11 cellular contexts compared by ENCODE assay signal in the genomic region with DNA sequence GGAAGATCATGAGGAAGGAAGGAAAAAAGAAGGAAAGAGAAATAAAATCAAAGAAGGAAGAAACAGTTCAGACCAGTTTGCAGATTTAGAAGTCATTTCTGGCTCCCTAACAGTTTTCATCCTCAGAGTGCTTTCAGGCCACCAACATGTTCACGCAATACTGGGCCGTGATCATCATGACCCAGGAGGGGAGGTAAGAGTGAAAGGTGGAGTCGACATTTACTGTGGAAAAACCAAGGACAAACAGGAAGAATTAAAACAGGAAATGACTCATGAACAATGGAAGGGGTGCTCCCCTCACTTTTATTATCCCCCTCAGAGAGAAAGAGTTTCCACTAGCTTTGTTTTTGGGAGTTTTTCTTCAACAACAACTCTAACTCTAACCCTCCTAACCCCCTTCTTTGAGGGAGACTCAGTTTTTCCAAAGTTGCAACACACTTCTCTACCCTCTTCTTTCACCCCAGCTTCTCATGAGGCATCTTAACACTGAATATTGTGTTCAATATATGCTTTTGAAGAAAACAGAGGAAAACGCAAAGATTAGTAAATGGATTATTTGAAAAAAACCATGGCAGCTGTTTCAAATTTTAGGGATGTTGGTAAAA.
DNase-seq lines count a peak whose midpoint lies in the region; ATAC-seq, FAIRE-seq and TF ChIP-seq lines count a peak whose summit lies in the region.
"Had no signal": no experiment of that assay in that cellular context is flagged by ENCODE, and none has a peak within 500 bp of the region (broad histone marks: within the 10 kb centered on the region; RNA-seq: fewer than 3 reads in every experiment).

No MANE protein-coding gene starts in this region.

- no peak overlapping the region for H2BK15ac ChIP-seq in mesenchymal stem cell (ENCODE audit: low read depth, poor library complexity, severe bottlenecking)

- H3K4ac ChIP-seq in mesenchymal stem cell (ENCODE audit: low read depth in 1 of 2, low read length in 2 of 2): no peak overlapping the region

- WGBS in mesenchymal stem cell: 92% methylated on average over 3 of the region's 4 CpGs
- 72% methylated on average over 4 of the region's 4 CpGs for WGBS in hepatocyte (ENCODE audit: low lambda C conversion rate, missing lambda C conversion rate)

- no peaks in the 10 kb centered on the region for H4K20me1 ChIP-seq in BLaER1 treated with 17β-estradiol and CSF1 and Interleukin-3, amounts not matched to agents 10 nM and 100 nM
- H4K20me1 ChIP-seq in GM23338 (replicated peaks; ENCODE audit: insufficient read depth): no peaks in the 10 kb centered on the region
- H4K20me1 ChIP-seq in endothelial cell of umbilical vein (replicated peaks; ENCODE audit: control insufficient read depth, extremely low read depth, insufficient read depth, low read length): no peaks in the 10 kb centered on the region
- H4K20me1 ChIP-seq in hepatocyte (ENCODE audit: insufficient read depth, poor library complexity, severe bottlenecking): no peaks in the 10 kb centered on the region

- no peak for TF ChIP-seq POLR2A in endothelial cell of umbilical vein (IDR thresholded peaks at IDR 0.05; ENCODE audit: low read depth, low read length)

- H3K36me3 ChIP-seq in BLaER1 treated with 17β-estradiol and CSF1 and Interleukin-3, amounts not matched to agents 10 nM and 100 nM: peaks cover 0 to 18% (median 3%) of the 10 kb centered on the region in 11 experiments; a peak in 6 of 22 replicates
- H3K36me3 ChIP-seq in GM23338 (ENCODE audit: insufficient read depth) (no peaks in the 10 kb centered on the region), endothelial cell of umbilical vein (ENCODE audit: control insufficient read depth in 2 of 2, extremely low read depth in 1 of 2, insufficient read depth in 2 of 2, low read length in 2 of 2) (no peaks in the 10 kb centered on the region), mesenchymal stem cell (ENCODE audit: control insufficient read depth in 1 of 2, insufficient read depth in 2 of 2, low read depth in 1 of 2, low read length in 2 of 2) (no peaks in the 10 kb centered on the region), hepatocyte (replicated peaks; ENCODE audit: insufficient read depth, low read depth) (no peaks in the 10 kb centered on the region)

- no peaks in the 10 kb centered on the region for H3F3A ChIP-seq in GM23338 (replicated peaks; ENCODE audit: low read depth)

- peaks cover 6% of the 10 kb centered on the region for H3K4me1 Mint-ChIP-seq in GM23338

- H3K9me1 ChIP-seq in endothelial cell of umbilical vein (replicated peaks; ENCODE audit: control insufficient read depth, extremely low read depth, insufficient read depth, low read length): no peaks in the 10 kb centered on the region

- ATAC-seq in GM23338 (no peak), GM21576 (IDR thresholded peaks at IDR 0.05; ENCODE audit: unreplicated experiment) (no peak)

- intact Hi-C loops in endothelial cell of umbilical vein (cut with micrococcal nuclease): no loop called here

- DNase-seq in GM23338 (ENCODE audit: low spot score) (no peak), endothelial cell of umbilical vein (ENCODE audit: low read depth, low spot score) (peak; percentile 10), mesenchymal stem cell (no peak), GM19238 (ENCODE audit: insufficient read length, low spot score) (no peak), hepatocyte (ENCODE audit: low spot score) (no peak)
- DNase-seq in activated CD4-positive, alpha-beta T cell treated with anti-CD3 and anti-CD28 coated beads, Interleukin-2, amount 50 U/mL, for 1 hour: peak; percentile 23
- DNase-seq: dermis blood vessel endothelial cell, foreskin melanocyte, NCI-H2107 had no signal

- H3K23ac ChIP-seq in mesenchymal stem cell (ENCODE audit: low read length in 2 of 2): no peak overlapping the region

- H3K27me3 Mint-ChIP-seq in GM23338 (ENCODE audit: insufficient read depth, low read depth, poor library complexity): peaks cover under 1% of the 10 kb centered on the region

- H3K9me2 ChIP-seq in GM23338 (ENCODE audit: insufficient read depth) (peaks cover 6% of the 10 kb centered on the region; the same call in 1 of the 2 replicates), hepatocyte (replicated peaks; ENCODE audit: insufficient read depth) (no peaks in the 10 kb centered on the region)

- no peak overlapping the region for H4K8ac ChIP-seq in mesenchymal stem cell (ENCODE audit: low read length)

- no peak overlapping the region for H2BK120ac ChIP-seq in mesenchymal stem cell (ENCODE audit: low read depth, low read length)

- no peak overlapping the region for H2BK12ac ChIP-seq in mesenchymal stem cell (ENCODE audit: low read length in 2 of 2)

- H2AK5ac ChIP-seq in mesenchymal stem cell (ENCODE audit: low read length, severe bottlenecking): no peak overlapping the region

- peak overlapping the region; percentile 53 to 71 (median 65); a peak in 19 of 22 replicates for H3K27ac ChIP-seq in BLaER1 treated with 17β-estradiol and CSF1 and Interleukin-3, amounts not matched to agents 10 nM and 100 nM
- H3K27ac ChIP-seq in GM23338 (ENCODE audit: low read depth): no peak overlapping the region
- no peak overlapping the region for H3K27ac ChIP-seq in endothelial cell of umbilical vein (ENCODE audit: insufficient read depth, low read depth, low read length)
- no peak overlapping the region for H3K27ac ChIP-seq in mesenchymal stem cell (ENCODE audit: low read length, poor library complexity, severe bottlenecking)
- no peak overlapping the region for H3K27ac ChIP-seq in hepatocyte

- TF ChIP-seq CTCF in GM23338 (conservative IDR thresholded peaks at IDR 0.05; ENCODE audit: low read depth in 2 of 2) (no peak), endothelial cell of umbilical vein (IDR thresholded peaks at IDR 0.05; ENCODE audit: extremely low read depth in 1 of 2, insufficient read depth in 1 of 2, low read depth in 1 of 2, low read length in 2 of 2) (no peak), hepatocyte (IDR thresholded peaks at IDR 0.05; ENCODE audit: poor library complexity) (no peak)

- H4K91ac ChIP-seq in mesenchymal stem cell (ENCODE audit: low read length): no peak overlapping the region

- dilution Hi-C loops in endothelial cell of umbilical vein (cut with MboI; ENCODE audit: extremely low pct_ligation_motif_present, low sequenced_read_pairs): no loop called here

- H3K27me3 ChIP-seq in BLaER1 treated with 17β-estradiol and CSF1 and Interleukin-3, amounts not matched to agents 10 nM and 100 nM: no peaks in the 10 kb centered on the region
- H3K27me3 ChIP-seq in GM23338 (ENCODE audit: insufficient read depth): no peaks in the 10 kb centered on the region
- H3K27me3 ChIP-seq in endothelial cell of umbilical vein (ENCODE audit: control insufficient read depth in 2 of 2, insufficient read depth in 2 of 2, low read length in 2 of 2): peaks cover 0 to 7% of the 10 kb centered on the region in 2 experiments
- no peaks in the 10 kb centered on the region for H3K27me3 ChIP-seq in mesenchymal stem cell (ENCODE audit: control insufficient read depth in 1 of 2, insufficient read depth in 1 of 2, low read length in 2 of 2)
- H3K27me3 ChIP-seq in hepatocyte: no peaks in the 10 kb centered on the region

- no peak overlapping the region for H3K14ac ChIP-seq in mesenchymal stem cell (ENCODE audit: low read length in 2 of 2)

- H3K79me1 ChIP-seq in mesenchymal stem cell (replicated peaks; ENCODE audit: low read length, poor library complexity, severe bottlenecking): no peaks in the 10 kb centered on the region

- no peaks in the 10 kb centered on the region for H3K36me3 Mint-ChIP-seq in GM23338 (ENCODE audit: low read depth)

- peaks cover 28 to 53% (median 44%) of the 10 kb centered on the region in 10 experiments for H3K4me1 ChIP-seq in BLaER1 treated with 17β-estradiol and CSF1 and Interleukin-3, amounts not matched to agents 10 nM and 100 nM
- H3K4me1 ChIP-seq in GM23338 (ENCODE audit: insufficient read depth) (peaks cover 11% of the 10 kb centered on the region; the same call in 1 of the 2 replicates), endothelial cell of umbilical vein (ENCODE audit: control insufficient read depth, extremely low read depth, insufficient read depth, low read length) (no peaks in the 10 kb centered on the region), mesenchymal stem cell (ENCODE audit: control insufficient read depth, insufficient read depth, low read depth, low read length) (peaks cover 3% of the 10 kb centered on the region), hepatocyte (ENCODE audit: insufficient read depth) (no peaks in the 10 kb centered on the region)

- peak overlapping the region; percentile 71 to 88 (median 79) for H3K4me2 ChIP-seq in BLaER1 treated with 17β-estradiol and CSF1 and Interleukin-3, amounts not matched to agents 10 nM and 100 nM
- H3K4me2 ChIP-seq in GM23338 (0 out of 2 replicates have a peak overlapping the region, but pooled peaks have one; percentile 15), endothelial cell of umbilical vein (ENCODE audit: insufficient read depth, low read length) (no peak overlapping the region), mesenchymal stem cell (ENCODE audit: low read length, poor library complexity, severe bottlenecking) (no peak overlapping the region), hepatocyte (no peak overlapping the region)

- no TSS peak for BruUV-seq in endothelial cell of umbilical vein (replicated peaks; lab: Mats Ljungman, UMichigan)

- peak overlapping the region in 9 of 10 experiments; percentile 5 to 46 (median 26); a peak in 10 of 20 replicates for H3K4me3 ChIP-seq in BLaER1 treated with 17β-estradiol and CSF1 and Interleukin-3, amounts not matched to agents 10 nM and 100 nM
- no peak overlapping the region for H3K4me3 ChIP-seq in GM23338
- no peak overlapping the region for H3K4me3 ChIP-seq in endothelial cell of umbilical vein (replicated peaks in 1 of 3; ENCODE audit: insufficient read depth in 1 of 3, low read depth in 1 of 3, low read length in 3 of 3)
- H3K4me3 ChIP-seq in mesenchymal stem cell (ENCODE audit: insufficient read depth in 1 of 2, low read depth in 1 of 2, low read length in 2 of 2): no peak overlapping the region
- no peak overlapping the region for H3K4me3 ChIP-seq in hepatocyte

- POLR2A ChIA-PET in endothelial cell of umbilical vein (lab: Charles Lee): no interaction called here

- CTCF ChIA-PET in endothelial cell of umbilical vein (lab: Charles Lee): no interaction called here

- H2BK5ac ChIP-seq in mesenchymal stem cell (ENCODE audit: low read depth, low read length, poor library complexity, severe bottlenecking): no peak overlapping the region

- peaks cover 0 to 31% (median 13%) of the 10 kb centered on the region in 11 experiments; a peak in 18 of 22 replicates for H3K9me3 ChIP-seq in BLaER1 treated with 17β-estradiol and CSF1 and Interleukin-3, amounts not matched to agents 10 nM and 100 nM (replicated peaks in 1 of 11)
- H3K9me3 ChIP-seq in endothelial cell of umbilical vein (replicated peaks; ENCODE audit: control insufficient read depth, insufficient read depth, low read length) (no peaks in the 10 kb centered on the region), mesenchymal stem cell (ENCODE audit: control insufficient read depth, low read length) (no peaks in the 10 kb centered on the region), hepatocyte (ENCODE audit: low read depth) (no peaks in the 10 kb centered on the region)

- no peak overlapping the region for H3K27ac Mint-ChIP-seq in GM23338

- H3K4me3 Mint-ChIP-seq in GM23338: no peak overlapping the region

- H3K9ac ChIP-seq in BLaER1 treated with 17β-estradiol and CSF1 and Interleukin-3, amounts not matched to agents 10 nM and 100 nM: peak overlapping the region; percentile 43 to 65 (median 56); a peak in 19 of 22 replicates
- H3K9ac ChIP-seq in endothelial cell of umbilical vein (replicated peaks; ENCODE audit: extremely low read depth, insufficient read depth, low read length) (no peak overlapping the region), mesenchymal stem cell (ENCODE audit: low read length) (no peak overlapping the region)

- no peaks in the 10 kb centered on the region for H3K79me2 ChIP-seq in GM23338 (replicated peaks; ENCODE audit: insufficient read depth)
- H3K79me2 ChIP-seq in endothelial cell of umbilical vein (ENCODE audit: control insufficient read depth, insufficient read depth, low read length): no peaks in the 10 kb centered on the region
- H3K79me2 ChIP-seq in hepatocyte: no peaks in the 10 kb centered on the region

- peak overlapping the region; percentile 83; the same call in 1 of the 2 replicates for H2AFZ ChIP-seq in GM23338
- H2AFZ ChIP-seq in endothelial cell of umbilical vein (ENCODE audit: low read depth, low read length): no peak overlapping the region
- no peak overlapping the region for H2AFZ ChIP-seq in mesenchymal stem cell (ENCODE audit: low read depth, low read length)
- H2AFZ ChIP-seq in hepatocyte: no peak overlapping the region

- no peak overlapping the region for H3K18ac ChIP-seq in mesenchymal stem cell (ENCODE audit: low read depth in 1 of 2, low read length in 2 of 2)

- H3K9me3 Mint-ChIP-seq in GM23338: no peaks in the 10 kb centered on the region

- no peak for FAIRE-seq in endothelial cell of umbilical vein (lab: Jason Lieb, UNC)

Comparison
In these comparisons a context has a peak if more than half of its experiments do, and no peak if none do; other contexts are left out.
1. H3K27ac ChIP-seq: peak in BLaER1 treated with 17β-estradiol and CSF1 and Interleukin-3, amounts not matched to agents 10 nM and 100 nM (11 of 11); none in GM23338 (single experiment), endothelial cell of umbilical vein (single experiment), mesenchymal stem cell (single experiment) and hepatocyte (single experiment).
2. H3K4me2 ChIP-seq: peak in BLaER1 treated with 17β-estradiol and CSF1 and Interleukin-3, amounts not matched to agents 10 nM and 100 nM (11 of 11) and GM23338 (single experiment); none in endothelial cell of umbilical vein (single experiment), mesenchymal stem cell (single experiment) and hepatocyte (single experiment).
3. H3K4me3 ChIP-seq: peak in BLaER1 treated with 17β-estradiol and CSF1 and Interleukin-3, amounts not matched to agents 10 nM and 100 nM (9 of 10); none in GM23338 (single experiment), endothelial cell of umbilical vein (0 of 3), mesenchymal stem cell (0 of 2) and hepatocyte (single experiment).
4. H3K9ac ChIP-seq: peak in BLaER1 treated with 17β-estradiol and CSF1 and Interleukin-3, amounts not matched to agents 10 nM and 100 nM (11 of 11); none in endothelial cell of umbilical vein (single experiment) and mesenchymal stem cell (single experiment).
5. DNase-seq: peak in activated CD4-positive, alpha-beta T cell treated with anti-CD3 and anti-CD28 coated beads, Interleukin-2, amount 50 U/mL, for 1 hour (single experiment) and endothelial cell of umbilical vein (single experiment); none in GM23338 (single experiment), mesenchymal stem cell (single experiment), GM19238 (single experiment) and hepatocyte (single experiment).